ENCODE assay signal across 1 cellular context in the genomic region with DNA sequence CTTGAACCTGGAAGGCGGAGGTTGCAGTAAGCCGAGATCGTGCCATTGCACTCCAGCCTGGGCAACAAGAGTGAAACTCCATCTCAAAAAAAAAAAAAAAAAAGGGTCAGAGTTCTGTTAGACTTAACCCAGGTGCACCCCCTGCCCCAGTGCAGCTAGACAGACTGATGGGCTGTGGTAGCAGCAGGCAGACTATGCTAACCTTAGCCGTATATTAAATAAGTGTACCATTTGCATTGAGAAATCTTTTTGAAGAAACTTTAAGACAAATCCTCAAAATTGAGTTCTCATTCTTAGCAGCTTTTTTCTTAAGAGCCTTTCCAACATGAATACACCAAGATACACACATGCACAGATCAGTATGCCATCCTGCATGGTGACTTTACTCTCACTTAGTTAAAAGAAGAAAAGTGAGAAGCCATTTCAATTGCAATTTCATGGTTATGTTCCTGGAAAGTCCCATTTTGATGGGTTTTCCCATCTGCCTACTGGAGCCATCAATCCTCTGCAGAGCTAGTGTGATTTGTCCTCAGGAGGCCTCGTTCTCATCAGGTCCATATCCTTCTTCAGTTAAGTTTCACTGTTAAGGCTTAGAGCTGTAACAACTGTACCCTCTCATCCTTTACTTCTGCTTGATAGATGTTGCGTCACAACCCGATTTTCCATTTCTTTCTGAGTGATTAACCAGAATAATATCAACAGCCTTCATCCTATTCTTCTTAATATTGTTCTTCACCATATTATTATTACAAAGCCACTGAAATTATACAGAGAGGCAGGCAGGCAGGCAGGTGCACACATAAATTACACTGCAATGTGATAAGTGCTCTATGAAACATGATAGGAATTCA.
TF ChIP-seq lines count a peak whose summit lies in the region.

No MANE protein-coding gene starts in this region.

TF ChIP-seq in IMR-90, 13 proteins besides CTCF, POLR2A, EP300 and RAD21:
- TF ChIP-seq CEBPB (IDR thresholded peaks at IDR 0.05; ENCODE audit: low read depth, low read length) (peak; percentile 68), RCOR1 (IDR thresholded peaks at IDR 0.05; ENCODE audit: insufficient replicate concordance, low read length) (no peak), MXI1 (IDR thresholded peaks at IDR 0.05; ENCODE audit: borderline replicate concordance, low read depth, low read length) (no peak), NFE2L2 (IDR thresholded peaks at IDR 0.05; ENCODE audit: low read depth, low read length) (no peak), RFX5 (IDR thresholded peaks at IDR 0.05; ENCODE audit: low read depth, low read length) (no peak), ELK1 (IDR thresholded peaks at IDR 0.05; ENCODE audit: borderline replicate concordance, low read depth, low read length) (no peak)
